Comparison of ENCODE assay signal across 8 cellular contexts in genomic region chr19:51002542-51003311, GRCh38. TPM values are rescaled to one million over a fixed set of nuclear protein-coding genes. Genes with fewer than 3 reads are reported as not detected.
DNase-seq lines count a peak whose midpoint lies in the region; ATAC-seq and TF ChIP-seq lines count a peak whose summit lies in the region.

No MANE protein-coding gene starts in this region.

- POLR2A ChIA-PET in activated CD8-positive, alpha-beta T cell treated with anti-CD3 and anti-CD28 coated beads, Interleukin-2, amount 10 ng/mL, durations not matched to agents 7 days and 5 days (lab: Charles Lee), result interaction anchor here (0.7 kb wide), 1 partner anchor 40 kb away, joined by 3 read pairs; no protein-coding TSS in a partner anchor

- DNase-seq in DMS114 treated with DMSO at 0.1 percent for 48 hours (lab: John Stamatoyannopoulos, UW; ENCODE audit: unreplicated experiment) (peak; percentile 65), HUDEP-2 (lab: John Stamatoyannopoulos, UW; ENCODE audit: unreplicated experiment in 76 of 76) (peak in 63 of 76 experiments; percentile 8 to 77 (median 53)), mesenteric fat pad (ENCODE audit: low spot score) (peak; percentile 71), retina (no peak), right atrium auricular region (ENCODE audit: low spot score) (no peak)
- peak; percentile 43 for DNase-seq in activated CD8-positive, alpha-beta T cell treated with anti-CD3 and anti-CD28 coated beads, Interleukin-2, amount 10 ng/mL, durations not matched to agents 7 days and 5 days

- H3K27me3 Mint-ChIP-seq in activated CD8-positive, alpha-beta T cell treated with anti-CD3 and anti-CD28 coated beads, Interleukin-2, amount 10 ng/mL, durations not matched to agents 7 days and 5 days (ENCODE audit: low read depth), result peaks cover 6% of the 10 kb centered on the region

- no peaks in the 10 kb centered on the region for H3K9me3 Mint-ChIP-seq in activated CD8-positive, alpha-beta T cell treated with anti-CD3 and anti-CD28 coated beads, Interleukin-2, amount 10 ng/mL, durations not matched to agents 7 days and 5 days (ENCODE audit: insufficient read depth)

- H3K27ac Mint-ChIP-seq in activated CD8-positive, alpha-beta T cell treated with anti-CD3 and anti-CD28 coated beads, Interleukin-2, amount 10 ng/mL, durations not matched to agents 7 days and 5 days, result no peak overlapping the region

- peak; percentile 47 for ATAC-seq in activated CD8-positive, alpha-beta T cell treated with anti-CD3 and anti-CD28 coated beads, Interleukin-2, amount 10 ng/mL, durations not matched to agents 7 days and 5 days
- ATAC-seq in GM21447 (IDR thresholded peaks at IDR 0.05; ENCODE audit: unreplicated experiment), result no peak
- no peak for ATAC-seq in GM18520 (IDR thresholded peaks at IDR 0.05; ENCODE audit: unreplicated experiment)

- no peak overlapping the region for H3K4me3 Mint-ChIP-seq in activated CD8-positive, alpha-beta T cell treated with anti-CD3 and anti-CD28 coated beads, Interleukin-2, amount 10 ng/mL, durations not matched to agents 7 days and 5 days

- no peaks in the 10 kb centered on the region for H3K4me1 ChIP-seq in right atrium auricular region

- TF ChIP-seq CTCF in right atrium auricular region (IDR thresholded peaks at IDR 0.05), result no peak

- H3K27ac ChIP-seq in right atrium auricular region, result no peak overlapping the region

- H3K36me3 ChIP-seq in right atrium auricular region, result no peaks in the 10 kb centered on the region

- CTCF ChIA-PET in activated CD8-positive, alpha-beta T cell treated with anti-CD3 and anti-CD28 coated beads, Interleukin-2, amount 10 ng/mL, durations not matched to agents 7 days and 5 days (lab: Charles Lee), result no interaction called here

- H3K4me3 ChIP-seq in right atrium auricular region, result no peak overlapping the region

- no peaks in the 10 kb centered on the region for H3K36me3 Mint-ChIP-seq in activated CD8-positive, alpha-beta T cell treated with anti-CD3 and anti-CD28 coated beads, Interleukin-2, amount 10 ng/mL, durations not matched to agents 7 days and 5 days (ENCODE audit: low read depth)

- H3K27me3 ChIP-seq in right atrium auricular region, result peaks cover 0 to 11% of the 10 kb centered on the region in 2 donors

- no peaks in the 10 kb centered on the region for H3K9me3 ChIP-seq in right atrium auricular region

- H3K4me1 Mint-ChIP-seq in activated CD8-positive, alpha-beta T cell treated with anti-CD3 and anti-CD28 coated beads, Interleukin-2, amount 10 ng/mL, durations not matched to agents 7 days and 5 days (ENCODE audit: low read depth), result no peaks in the 10 kb centered on the region

RNA-seq across cellular contexts. Expression of gene KLK8, which starts 1.3 kb away (rescaled TPM):
- not detected for total RNA-seq in activated CD8-positive, alpha-beta T cell treated with anti-CD3 and anti-CD28 coated beads, Interleukin-2, amount 10 ng/mL, durations not matched to agents 7 days and 5 days
- total RNA-seq in mesenteric fat pad (not detected), right atrium auricular region (1 to 10 TPM in 1 of 2 donors, not detected in 1; 2.9 TPM)

RNA-seq across cellular contexts. Expression of gene KLK10, which starts 16.8 kb away (rescaled TPM):
- not detected for total RNA-seq in activated CD8-positive, alpha-beta T cell treated with anti-CD3 and anti-CD28 coated beads, Interleukin-2, amount 10 ng/mL, durations not matched to agents 7 days and 5 days
- not detected for total RNA-seq in mesenteric fat pad
- 1 to 10 TPM in 1 of 2 donors, not detected in 1; 4.5 TPM for total RNA-seq in right atrium auricular region

RNA-seq across cellular contexts. Expression of gene KLK7, which starts 19.0 kb away (rescaled TPM):
- not detected for total RNA-seq in activated CD8-positive, alpha-beta T cell treated with anti-CD3 and anti-CD28 coated beads, Interleukin-2, amount 10 ng/mL, durations not matched to agents 7 days and 5 days
- total RNA-seq in mesenteric fat pad (not detected), right atrium auricular region (1 to 10 TPM; 1.5 to 1.6 TPM)

RNA-seq across cellular contexts. Expression of gene KLK11, which starts 23.7 kb away (rescaled TPM):
- not detected for total RNA-seq in activated CD8-positive, alpha-beta T cell treated with anti-CD3 and anti-CD28 coated beads, Interleukin-2, amount 10 ng/mL, durations not matched to agents 7 days and 5 days
- total RNA-seq in mesenteric fat pad (not detected), right atrium auricular region (10 to 100 TPM; 12.5 to 24.4 TPM)

RNA-seq across cellular contexts. Expression of gene KLK12, which starts 32.1 kb away (rescaled TPM):
- total RNA-seq in activated CD8-positive, alpha-beta T cell treated with anti-CD3 and anti-CD28 coated beads, Interleukin-2, amount 10 ng/mL, durations not matched to agents 7 days and 5 days, result not detected
- not detected for total RNA-seq in mesenteric fat pad
- not detected for total RNA-seq in right atrium auricular region

Comparison
In these comparisons a context has a peak if more than half of its experiments do, and no peak if none do; other contexts are left out.
1. DNase-seq: peak in DMS114 treated with DMSO at 0.1 percent for 48 hours (single experiment), HUDEP-2 (63 of 76), activated CD8-positive, alpha-beta T cell treated with anti-CD3 and anti-CD28 coated beads, Interleukin-2, amount 10 ng/mL, durations not matched to agents 7 days and 5 days (single experiment) and mesenteric fat pad (single experiment); none in retina (single experiment) and right atrium auricular region (single experiment).